ENCODE assay signal across 8 cellular contexts in the genomic region with DNA sequence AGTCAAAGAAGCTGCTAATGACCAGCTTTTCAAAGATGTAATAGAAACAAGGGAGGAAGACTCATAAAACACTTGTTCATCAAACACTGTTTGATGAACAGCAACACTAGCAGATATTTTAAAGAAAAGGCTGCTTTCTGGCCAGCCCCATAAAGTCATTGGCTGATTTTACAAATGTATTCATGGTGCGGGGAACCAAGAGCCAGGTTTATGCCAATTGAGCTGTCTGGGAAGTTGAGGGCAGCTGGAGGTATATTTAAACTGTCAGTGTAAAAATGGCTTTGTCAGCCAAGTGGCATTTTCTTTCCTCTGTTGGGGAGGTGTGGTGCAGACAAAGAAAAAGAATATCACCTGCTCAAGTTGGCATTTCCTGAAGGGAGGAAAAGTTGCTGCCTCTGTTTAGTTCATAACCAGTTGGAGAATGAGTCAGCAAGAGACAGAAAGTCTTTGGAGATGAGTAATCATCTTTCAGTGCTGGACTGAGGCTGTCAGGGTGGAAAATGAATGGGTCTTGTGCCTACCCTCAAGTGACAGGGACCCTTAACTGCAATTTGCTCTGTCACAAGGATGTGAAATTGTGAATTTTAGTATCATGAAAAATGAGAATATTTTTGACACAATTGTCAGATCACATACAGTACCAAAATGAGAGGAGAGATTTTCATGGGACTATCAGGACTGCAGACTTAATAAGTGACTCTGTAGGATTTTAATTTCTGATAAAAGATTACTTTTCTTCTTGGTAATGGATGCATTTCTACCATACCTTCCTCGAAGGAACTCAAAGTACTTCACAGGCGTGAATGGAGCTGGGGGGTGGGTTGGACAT.
DNase-seq lines count a peak whose midpoint lies in the region; ATAC-seq and TF ChIP-seq lines count a peak whose summit lies in the region.

No MANE protein-coding gene starts in this region.

- CTCF ChIA-PET in PC-9 (lab: Charles Lee) = no interaction called here

- H3K4me2 ChIP-seq in PC-9 = no peak overlapping the region

- no peaks in the 10 kb centered on the region for H3K36me3 ChIP-seq in PC-9 (ENCODE audit: low read depth)

- H3K4me3 ChIP-seq in PC-9 (no peak overlapping the region), dorsolateral prefrontal cortex (no peak overlapping the region)

- no peak for TF ChIP-seq CTCF in PC-9 (conservative IDR thresholded peaks at IDR 0.05)
- no peak for TF ChIP-seq CTCF in dorsolateral prefrontal cortex (IDR thresholded peaks at IDR 0.05 in 54 of 56, conservative IDR thresholded peaks at IDR 0.05 in 2 of 56; ENCODE audit: low read depth in 1 of 56, partially characterized antibody in 56 of 56)

- H3K9me2 ChIP-seq in PC-9 (ENCODE audit: insufficient read depth) = no peaks in the 10 kb centered on the region

- H3K79me2 ChIP-seq in PC-9 (ENCODE audit: low read depth) = no peaks in the 10 kb centered on the region

- no TSS peak for BruUV-seq in PC-9 (replicated peaks; lab: Mats Ljungman, UMichigan)

- H2AFZ ChIP-seq in PC-9 = no peak overlapping the region

- peak; percentile 10 for DNase-seq in GM04504 (ENCODE audit: low read depth)
- peak; percentile 51 to 59 for DNase-seq in PC-9
- DNase-seq in foreskin melanocyte = peak; percentile 38
- no peak for DNase-seq in inferior parietal cortex (ENCODE audit: extremely low spot score)
- no peak for DNase-seq in activated CD8-positive, alpha-beta memory T cell treated with anti-CD3 and anti-CD28 coated beads, Interleukin-2, amount 50 U/mL, for 48 hours
- no peak for DNase-seq in dorsolateral prefrontal cortex

- H3F3A ChIP-seq in PC-9 (ENCODE audit: insufficient read depth, low read depth) = no peaks in the 10 kb centered on the region

- no peak overlapping the region for H3K27ac ChIP-seq in PC-9
- no peak overlapping the region for H3K27ac ChIP-seq in dorsolateral prefrontal cortex

- POLR2A ChIA-PET in PC-9 (lab: Charles Lee; ENCODE audit: unreplicated experiment) = no interaction called here

- no peaks in the 10 kb centered on the region; the same call in 1 of the 2 replicates for H4K20me1 ChIP-seq in PC-9 (ENCODE audit: insufficient read depth)

- H3K4me1 ChIP-seq in PC-9 (replicated peaks; ENCODE audit: insufficient read depth) = peaks cover 6% of the 10 kb centered on the region; the same call in 1 of the 2 replicates

- H3K27me3 ChIP-seq in PC-9 (ENCODE audit: insufficient read depth, low read depth) (peaks cover 13% of the 10 kb centered on the region), dorsolateral prefrontal cortex (no peaks in the 10 kb centered on the region)

- ATAC-seq in HG02610 (IDR thresholded peaks at IDR 0.05; ENCODE audit: unreplicated experiment) = peak; percentile 93
- no peak for ATAC-seq in HG03095 (IDR thresholded peaks at IDR 0.05; ENCODE audit: unreplicated experiment)

- H3K9me3 ChIP-seq in PC-9 (ENCODE audit: insufficient read depth, low read depth) = peaks cover 3% of the 10 kb centered on the region; the same call in 1 of the 2 replicates

- intact Hi-C loops in PC-9 (cut with micrococcal nuclease; ENCODE audit: unreplicated experiment) = loop anchor here (5.0 to 10.0 kb wide), 2 partner anchors 162 to 505 kb away; a partner anchor contains a TSS
- intact Hi-C loops in dorsolateral prefrontal cortex (cut with DNase I) = loop anchor here in 1 of 2 donors (10.0 kb wide), 1 partner anchor 68 kb away; no protein-coding TSS in a partner anchor

Comparison
In these comparisons a context has a peak if more than half of its experiments do, and no peak if none do; other contexts are left out.
1. DNase-seq: peak in GM04504 (single experiment), PC-9 (2 of 2) and foreskin melanocyte (single experiment); none in inferior parietal cortex (single experiment), activated CD8-positive, alpha-beta memory T cell treated with anti-CD3 and anti-CD28 coated beads, Interleukin-2, amount 50 U/mL, for 48 hours (single experiment) and dorsolateral prefrontal cortex (0 of 10).